12 cellular contexts compared by ENCODE assay signal in genomic region chr20:31680286-31681127, GRCh38. TPM values are rescaled to one million over a fixed set of nuclear protein-coding genes. Genes with fewer than 3 reads are reported as not detected.
A peak's percentile ranks its signal among the peaks of the same experiment; 100 is the strongest.
DNase-seq lines count a peak whose midpoint lies in the region; ATAC-seq lines count a peak whose summit lies in the region.
"Had no signal": no experiment of that assay in that cellular context is flagged by ENCODE, and none has a peak within 500 bp of the region (broad histone marks: within the 10 kb centered on the region; RNA-seq: fewer than 3 reads in every experiment).

No MANE protein-coding gene starts in this region.

- peak overlapping the region; percentile 77 for H3K27ac Mint-ChIP-seq in stimulated activated naive CD8-positive, alpha-beta T cell treated with anti-CD3 and anti-CD28 coated beads, Interleukin-15, Interleukin-2, amounts not matched to agents 100 ng/mL and 50 ng/mL, for 24 hours
- H3K27ac Mint-ChIP-seq in activated CD4-positive, alpha-beta memory T cell treated with anti-CD3 and anti-CD28 coated beads, Interleukin-2, amount 10 ng/mL, durations not matched to agents 7 days and 5 days = peak overlapping the region; percentile 93
- H3K27ac Mint-ChIP-seq in memory B cell = peak overlapping the region; percentile 31

- H3K4me1 Mint-ChIP-seq in stimulated activated naive CD8-positive, alpha-beta T cell treated with anti-CD3 and anti-CD28 coated beads, Interleukin-15, Interleukin-2, amounts not matched to agents 100 ng/mL and 50 ng/mL, for 24 hours (ENCODE audit: low read depth) = peaks cover 99% of the 10 kb centered on the region
- peaks cover 91% of the 10 kb centered on the region for H3K4me1 Mint-ChIP-seq in activated CD4-positive, alpha-beta memory T cell treated with anti-CD3 and anti-CD28 coated beads, Interleukin-2, amount 10 ng/mL, durations not matched to agents 7 days and 5 days
- peaks cover 46% of the 10 kb centered on the region for H3K4me1 Mint-ChIP-seq in memory B cell

- H3K4me3 Mint-ChIP-seq in stimulated activated naive CD8-positive, alpha-beta T cell treated with anti-CD3 and anti-CD28 coated beads, Interleukin-15, Interleukin-2, amounts not matched to agents 100 ng/mL and 50 ng/mL, for 24 hours = peak overlapping the region; percentile 17
- H3K4me3 Mint-ChIP-seq in activated CD4-positive, alpha-beta memory T cell treated with anti-CD3 and anti-CD28 coated beads, Interleukin-2, amount 10 ng/mL, durations not matched to agents 7 days and 5 days = no peak overlapping the region
- no peak overlapping the region for H3K4me3 Mint-ChIP-seq in memory B cell

- POLR2A ChIA-PET in activated CD4-positive, alpha-beta memory T cell treated with anti-CD3 and anti-CD28 coated beads, Interleukin-2, amount 10 ng/mL, durations not matched to agents 7 days and 5 days (lab: Charles Lee) = interaction anchor here (2.3 kb wide), 1 partner anchor 43 kb away, joined by 13 read pairs; the partner anchor contains the start of gene BCL2L1

- no peak for ATAC-seq in stimulated activated naive CD8-positive, alpha-beta T cell treated with anti-CD3 and anti-CD28 coated beads, Interleukin-15, Interleukin-2, amounts not matched to agents 100 U/mL and 50 U/mL, for 24 hours
- ATAC-seq in memory B cell (ENCODE audit: low read depth) = no peak
- ATAC-seq in activated CD4-positive, CD25-positive, alpha-beta regulatory T cell treated with anti-CD3 and anti-CD28 coated beads, Interleukin-2, amount 50 U/mL, for 24 hours = no peak
- ATAC-seq: mucosa of descending colon had no signal

- H3K27me3 Mint-ChIP-seq in stimulated activated naive CD8-positive, alpha-beta T cell treated with anti-CD3 and anti-CD28 coated beads, Interleukin-15, Interleukin-2, amounts not matched to agents 100 ng/mL and 50 ng/mL, for 24 hours = no peaks in the 10 kb centered on the region
- H3K27me3 Mint-ChIP-seq in activated CD4-positive, alpha-beta memory T cell treated with anti-CD3 and anti-CD28 coated beads, Interleukin-2, amount 10 ng/mL, durations not matched to agents 7 days and 5 days = no peaks in the 10 kb centered on the region
- no peaks in the 10 kb centered on the region for H3K27me3 Mint-ChIP-seq in memory B cell

- DNase-seq in stimulated activated naive CD8-positive, alpha-beta T cell treated with anti-CD3 and anti-CD28 coated beads, Interleukin-15, Interleukin-2, amounts not matched to agents 100 U/mL and 50 U/mL, for 24 hours = no peak
- no peak for DNase-seq in activated CD4-positive, alpha-beta memory T cell treated with anti-CD3 and anti-CD28 coated beads, Interleukin-2, amount 10 ng/mL, durations not matched to agents 7 days and 5 days
- no peak for DNase-seq in memory B cell (ENCODE audit: low spot score in 2 of 2)
- no peak for DNase-seq in effector CD4-positive, alpha-beta T cell
- DNase-seq in cerebellum (ENCODE audit: low spot score) = no peak
- DNase-seq in activated gamma-delta T cell treated with Interleukin-2 at 50 U/mL for 16 hours = no peak
- DNase-seq: activated T-cell treated with anti-CD3 and anti-CD28 coated beads, Interleukin-2, amount 50 U/mL, for 48 hours; hippocampal formation; mucosa of descending colon; stimulated activated CD8-positive, alpha-beta memory T cell treated with anti-CD3 and anti-CD28 coated beads, Interleukin-4, amount 100 ng/mL, for 48 hours had no signal

- CTCF ChIA-PET in activated CD4-positive, alpha-beta memory T cell treated with anti-CD3 and anti-CD28 coated beads, Interleukin-2, amount 10 ng/mL, durations not matched to agents 7 days and 5 days (lab: Charles Lee) = interaction anchor here (0.8 to 1.7 kb wide), 5 partner anchors 12 to 43 kb away, joined by 3 to 16 read pairs (median 5); no protein-coding TSS in a partner anchor

- no peaks in the 10 kb centered on the region for H3K9me3 Mint-ChIP-seq in stimulated activated naive CD8-positive, alpha-beta T cell treated with anti-CD3 and anti-CD28 coated beads, Interleukin-15, Interleukin-2, amounts not matched to agents 100 ng/mL and 50 ng/mL, for 24 hours
- no peaks in the 10 kb centered on the region for H3K9me3 Mint-ChIP-seq in activated CD4-positive, alpha-beta memory T cell treated with anti-CD3 and anti-CD28 coated beads, Interleukin-2, amount 10 ng/mL, durations not matched to agents 7 days and 5 days
- H3K9me3 Mint-ChIP-seq in memory B cell = no peaks in the 10 kb centered on the region

- H3K36me3 Mint-ChIP-seq in stimulated activated naive CD8-positive, alpha-beta T cell treated with anti-CD3 and anti-CD28 coated beads, Interleukin-15, Interleukin-2, amounts not matched to agents 100 ng/mL and 50 ng/mL, for 24 hours (ENCODE audit: low read depth) = peaks cover 92% of the 10 kb centered on the region
- H3K36me3 Mint-ChIP-seq in activated CD4-positive, alpha-beta memory T cell treated with anti-CD3 and anti-CD28 coated beads, Interleukin-2, amount 10 ng/mL, durations not matched to agents 7 days and 5 days (ENCODE audit: low read depth) = peaks cover 69% of the 10 kb centered on the region
- H3K36me3 Mint-ChIP-seq in memory B cell = peaks cover 17% of the 10 kb centered on the region

RNA-seq across cellular contexts. Expression of gene BCL2L1, which starts 42.2 kb away (rescaled TPM):
- total RNA-seq in activated CD4-positive, alpha-beta memory T cell treated with anti-CD3 and anti-CD28 coated beads, Interleukin-2, amount 10 ng/mL, durations not matched to agents 7 days and 5 days = 10 to 100 TPM; 67.7 to 72.5 TPM
- total RNA-seq in cerebellum = 30.4 TPM

RNA-seq across cellular contexts. Expression of gene COX4I2, which starts 42.8 kb away (rescaled TPM):
- not detected for total RNA-seq in activated CD4-positive, alpha-beta memory T cell treated with anti-CD3 and anti-CD28 coated beads, Interleukin-2, amount 10 ng/mL, durations not matched to agents 7 days and 5 days
- total RNA-seq in cerebellum = not detected

RNA-seq across cellular contexts. Expression of gene TPX2, which starts 58.6 kb away (rescaled TPM):
- total RNA-seq in activated CD4-positive, alpha-beta memory T cell treated with anti-CD3 and anti-CD28 coated beads, Interleukin-2, amount 10 ng/mL, durations not matched to agents 7 days and 5 days = 100 to 1,000 TPM; 137 to 138 TPM
- total RNA-seq in cerebellum = 15.4 TPM

Comparison
In these comparisons a context has a peak if more than half of its experiments do, and no peak if none do; other contexts are left out.
1. H3K27ac Mint-ChIP-seq: peak in every context shown above with its lines; median percentile 93 in activated CD4-positive, alpha-beta memory T cell treated with anti-CD3 and anti-CD28 coated beads, Interleukin-2, amount 10 ng/mL, durations not matched to agents 7 days and 5 days; 77 in stimulated activated naive CD8-positive, alpha-beta T cell treated with anti-CD3 and anti-CD28 coated beads, Interleukin-15, Interleukin-2, amounts not matched to agents 100 ng/mL and 50 ng/mL, for 24 hours; 31 in memory B cell.